1 cellular context compared by ENCODE assay signal in the genomic region with DNA sequence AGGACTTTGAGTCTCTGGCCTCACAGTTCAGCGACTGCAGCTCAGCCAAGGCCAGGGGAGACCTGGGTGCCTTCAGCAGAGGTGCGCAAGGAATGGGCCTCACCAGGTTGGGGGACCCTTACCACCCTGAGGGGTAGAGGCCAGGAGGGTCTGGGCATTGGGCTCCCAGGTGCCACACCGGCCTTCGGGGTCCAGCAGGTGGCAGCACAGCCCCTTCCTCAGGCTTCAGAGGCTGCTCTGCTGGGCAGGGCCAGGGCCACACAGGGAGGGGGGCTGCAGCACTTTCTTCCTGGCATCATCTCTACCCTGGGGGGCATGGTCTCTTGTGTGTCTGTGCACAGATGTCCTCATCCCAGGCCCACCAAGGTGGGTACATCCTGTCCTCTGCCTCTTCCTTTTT.
TF ChIP-seq lines count a peak whose summit lies in the region.

No MANE protein-coding gene starts in this region.

TF ChIP-seq in IMR-90, 13 proteins besides CTCF, POLR2A, EP300 and RAD21 (continued from another document):
- TF ChIP-seq, protein P1, sequence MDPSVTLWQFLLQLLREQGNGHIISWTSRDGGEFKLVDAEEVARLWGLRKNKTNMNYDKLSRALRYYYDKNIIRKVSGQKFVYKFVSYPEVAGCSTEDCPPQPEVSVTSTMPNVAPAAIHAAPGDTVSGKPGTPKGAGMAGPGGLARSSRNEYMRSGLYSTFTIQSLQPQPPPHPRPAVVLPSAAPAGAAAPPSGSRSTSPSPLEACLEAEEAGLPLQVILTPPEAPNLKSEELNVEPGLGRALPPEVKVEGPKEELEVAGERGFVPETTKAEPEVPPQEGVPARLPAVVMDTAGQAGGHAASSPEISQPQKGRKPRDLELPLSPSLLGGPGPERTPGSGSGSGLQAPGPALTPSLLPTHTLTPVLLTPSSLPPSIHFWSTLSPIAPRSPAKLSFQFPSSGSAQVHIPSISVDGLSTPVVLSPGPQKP (IDR thresholded peaks at IDR 0.05; ENCODE audit: borderline replicate concordance, low read depth, low read length) = no peak
- no peak for TF ChIP-seq MAZ (IDR thresholded peaks at IDR 0.05; ENCODE audit: borderline replicate concordance, low read depth, low read length)
- TF ChIP-seq RFX5 (IDR thresholded peaks at IDR 0.05; ENCODE audit: low read depth, low read length) = no peak
